In the genomic region with DNA sequence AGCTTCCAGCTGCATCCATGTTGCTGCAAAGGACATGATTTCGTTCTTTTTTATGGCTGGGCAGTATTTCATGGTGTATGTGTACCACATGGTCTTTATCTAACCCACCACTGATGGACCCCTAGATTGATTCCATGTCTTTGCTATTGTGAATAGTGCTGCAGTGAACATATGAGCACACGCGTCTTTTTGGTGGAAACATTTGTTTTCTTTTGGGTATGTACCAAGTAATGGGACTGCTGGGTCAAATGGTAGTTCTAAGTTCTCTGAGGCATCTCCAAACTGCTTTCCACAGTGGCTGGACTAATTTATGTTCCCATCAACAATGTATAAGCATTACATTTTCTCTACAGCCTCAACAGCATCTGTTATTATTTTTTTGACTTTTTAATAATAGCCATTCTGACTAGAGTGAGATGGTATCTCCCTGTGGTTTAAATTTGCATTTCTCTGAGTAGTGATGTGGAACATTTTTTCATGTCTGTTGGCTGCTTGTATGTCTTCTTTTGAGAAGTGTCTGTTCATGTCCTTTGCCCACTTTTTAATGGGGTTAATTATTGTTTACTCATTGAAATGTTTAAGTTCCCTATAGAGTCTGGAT, we compare ENCODE assay signal across 12 cellular contexts. TPM values are rescaled to one million over a fixed set of nuclear protein-coding genes. Genes with fewer than 3 reads are reported as not detected.
DNase-seq lines count a peak whose midpoint lies in the region; ATAC-seq, FAIRE-seq and TF ChIP-seq lines count a peak whose summit lies in the region.
"Had no signal": no experiment of that assay in that cellular context is flagged by ENCODE, and none has a peak within 500 bp of the region (broad histone marks: within the 10 kb centered on the region; RNA-seq: fewer than 3 reads in every experiment).

No MANE protein-coding gene starts in this region.

- TF ChIP-seq CTCF in spleen (IDR thresholded peaks at IDR 0.05 in 8 of 11, conservative IDR thresholded peaks at IDR 0.05 in 3 of 11), result no peak
- TF ChIP-seq CTCF in prostate gland (IDR thresholded peaks at IDR 0.05), result no peak

- DNase-seq in NCI-H1105 treated with DMSO at 0.1 percent for 48 hours (lab: John Stamatoyannopoulos, UW) (peak; percentile 1), NCI-H1105 (lab: John Stamatoyannopoulos, UW) (no peak), spleen (no peak), H54 (ENCODE audit: insufficient read length, low spot score) (no peak), prostate gland (ENCODE audit: low spot score) (no peak)
- DNase-seq in stimulated activated CD4-positive, alpha-beta T cell treated with anti-CD3 and anti-CD28 coated beads, Interleukin-12 subunit alpha, Interleukin-12 subunit beta, amount 100 ng/mL, for 4 hours, result no peak
- DNase-seq: caudate nucleus, PC-9 had no signal

- FAIRE-seq in H54 (lab: Jason Lieb, UNC), result no peak

- ATAC-seq in HG02798 (IDR thresholded peaks at IDR 0.05; ENCODE audit: poor library complexity, unreplicated experiment), result peak; percentile 78

- H3K27ac ChIP-seq in KOPT-K1 (ENCODE audit: low read depth, low read length, poor library complexity, severe bottlenecking), result peak overlapping the region; percentile 81
- peak overlapping the region in 6 of 8 donors; percentile 29 to 77 (median 57) for H3K27ac ChIP-seq in spleen
- H3K27ac ChIP-seq in prostate gland, result no peak overlapping the region
- H3K27ac ChIP-seq: 22Rv1, hepatocyte, PC-9 had no signal

- H3K4me3 ChIP-seq in spleen (peak overlapping the region in 1 of 8 donors; percentile 9), prostate gland (no peak overlapping the region)
- H3K4me3 ChIP-seq: hepatocyte, PC-9 had no signal

- 70 to 88% (median 72%) methylated on average over 3 of the region's 3 CpGs for WGBS in spleen, 5 donors
- WGBS in prostate gland, result 89% methylated on average over 3 of the region's 3 CpGs

- H3K4me1 ChIP-seq in spleen, result peaks cover 0 to 61% (median 35%) of the 10 kb centered on the region in 6 donors
- no peaks in the 10 kb centered on the region for H3K4me1 ChIP-seq in prostate gland (replicated peaks)

- intact Hi-C loops in spleen (cut with DNase I; ENCODE audit: low total_unique reads), result no loop called here
- intact Hi-C loops in prostate gland (cut with DNase I), result no loop called here

- TF ChIP-seq POLR2A in spleen (IDR thresholded peaks at IDR 0.05) (no peak), H54 (IDR thresholded peaks at IDR 0.05; ENCODE audit: low read depth, low read length) (no peak), prostate gland (IDR thresholded peaks at IDR 0.05) (no peak)

- H3K9me3 ChIP-seq in KOPT-K1 (ENCODE audit: insufficient read depth, low read length, poor library complexity, severe bottlenecking) (no peaks in the 10 kb centered on the region), spleen (no peaks in the 10 kb centered on the region), prostate gland (no peaks in the 10 kb centered on the region)

- H3K36me3 ChIP-seq in KOPT-K1 (ENCODE audit: insufficient read depth, low read length), result no peaks in the 10 kb centered on the region
- no peaks in the 10 kb centered on the region for H3K36me3 ChIP-seq in spleen
- no peaks in the 10 kb centered on the region for H3K36me3 ChIP-seq in prostate gland

- H3K27me3 ChIP-seq in spleen (replicated peaks in 1 of 7) (no peaks in the 10 kb centered on the region), prostate gland (replicated peaks; ENCODE audit: insufficient read depth) (no peaks in the 10 kb centered on the region)
- H3K27me3 ChIP-seq: hepatocyte had no signal

RNA-seq across cellular contexts. Expression of gene UBE2L5, which starts 6.8 kb away (rescaled TPM):
- total RNA-seq in spleen, result not detected
- polyA plus RNA-seq in spleen, result under 1 TPM in 1 of 3 donors, not detected in 2; 0.05 TPM
- total RNA-seq in prostate gland, result 1 to 10 TPM in 1 of 2 donors, under 1 TPM in 1; 0.18 to 5.2 TPM
- total RNA-seq: hepatocyte, PC-9 had no signal
- polyA plus RNA-seq: hepatocyte had no signal

RNA-seq across cellular contexts. Expression of gene HMGB1, which starts 50.2 kb away (rescaled TPM):
- total RNA-seq in spleen (100 to 1,000 TPM; 221 to 400 (median 295) TPM), prostate gland (100 to 1,000 TPM; 264 to 274 TPM)
- 100 to 1,000 TPM; 295 to 528 (median 353) TPM for polyA plus RNA-seq in spleen

Comparison
In these comparisons a context has a peak if more than half of its experiments do, and no peak if none do; other contexts are left out.
1. H3K27ac ChIP-seq: peak in KOPT-K1 (single experiment) and spleen (6 of 8); none in prostate gland (0 of 2).